19 cellular contexts compared by ENCODE assay signal in genomic region chr14:33643782-33644181, GRCh38.
DNase-seq lines count a peak whose midpoint lies in the region; ATAC-seq and TF ChIP-seq lines count a peak whose summit lies in the region.
"Had no signal": no experiment of that assay in that cellular context is flagged by ENCODE, and none has a peak within 500 bp of the region (broad histone marks: within the 10 kb centered on the region; RNA-seq: fewer than 3 reads in every experiment).

No MANE protein-coding gene starts in this region.

- H4K8ac ChIP-seq in trophoblast cell (ENCODE audit: low read depth, low read length), result no peak overlapping the region

- peaks cover 2% of the 10 kb centered on the region for H3K9me3 Mint-ChIP-seq in neural crest cell
- peaks cover 2 to 6% of the 10 kb centered on the region in 2 donors for H3K9me3 Mint-ChIP-seq in effector memory CD8-positive, alpha-beta T cell

- H3K18ac ChIP-seq in trophoblast cell (ENCODE audit: low read length), result no peak overlapping the region

- peaks cover 22% of the 10 kb centered on the region for H3K4me1 ChIP-seq in Karpas-422 (ENCODE audit: low read length)
- peaks cover 26% of the 10 kb centered on the region for H3K4me1 ChIP-seq in ectodermal cell (ENCODE audit: control insufficient read depth, insufficient read depth, low read length)
- H3K4me1 ChIP-seq in trophoblast cell (ENCODE audit: control insufficient read depth in 1 of 2, insufficient read depth in 2 of 2, low read length in 2 of 2), result no peaks in the 10 kb centered on the region
- H3K4me1 ChIP-seq: BE2C had no signal

- H3K36me3 ChIP-seq in Karpas-422 (ENCODE audit: insufficient read depth, low read length) (no peaks in the 10 kb centered on the region), ectodermal cell (ENCODE audit: control insufficient read depth, insufficient read depth, low read length) (no peaks in the 10 kb centered on the region), trophoblast cell (ENCODE audit: control insufficient read depth in 1 of 2, insufficient read depth in 2 of 2, low read length in 2 of 2) (no peaks in the 10 kb centered on the region)
- H3K36me3 ChIP-seq: BE2C, HAP-1 had no signal

- H3K36me3 Mint-ChIP-seq in neural crest cell (ENCODE audit: low read depth), result no peaks in the 10 kb centered on the region
- H3K36me3 Mint-ChIP-seq in effector memory CD8-positive, alpha-beta T cell (ENCODE audit: insufficient read depth), result no peaks in the 10 kb centered on the region
- H3K36me3 Mint-ChIP-seq: CD4-positive, CD25-positive, alpha-beta regulatory T cell; CD8-positive, alpha-beta memory T cell; IgD-negative memory B cell had no signal

- 100% methylated on average over 2 of the region's 2 CpGs; no CpG with 5 or more reads in 1 of the 2 experiments for WGBS in ectodermal cell, 2 experiments
- no CpG with 5 or more reads among the region's 2 CpGs for WGBS in trophoblast cell (ENCODE audit: extremely low coverage, insufficient coverage, insufficient read length)

- H3K79me1 ChIP-seq in trophoblast cell (ENCODE audit: low read length), result no peaks in the 10 kb centered on the region

- no peak for ATAC-seq in effector memory CD8-positive, alpha-beta T cell (replicated peaks)
- ATAC-seq: HepG2 had no signal

- H2AFZ ChIP-seq in Karpas-422 (ENCODE audit: low read length), result 0 out of 2 replicates have a peak overlapping the region, but pooled peaks have one; percentile 34
- H2AFZ ChIP-seq in trophoblast cell (ENCODE audit: insufficient read depth, low read length, poor library complexity), result no peak overlapping the region

- no peak overlapping the region for H3K27ac ChIP-seq in Karpas-422 (ENCODE audit: low read length)
- H3K27ac ChIP-seq in ectodermal cell (ENCODE audit: insufficient read depth, low read depth, low read length, poor library complexity, severe bottlenecking), result peak overlapping the region; percentile 28
- H3K27ac ChIP-seq in trophoblast cell (ENCODE audit: low read depth, low read length), result no peak overlapping the region

- H3K4me3 Mint-ChIP-seq in neural crest cell, result peak overlapping the region; percentile 61
- no peak overlapping the region for H3K4me3 Mint-ChIP-seq in effector memory CD8-positive, alpha-beta T cell
- H3K4me3 Mint-ChIP-seq: CD4-positive, CD25-positive, alpha-beta regulatory T cell; CD8-positive, alpha-beta memory T cell; IgD-negative memory B cell had no signal

- no peaks in the 10 kb centered on the region for H4K20me1 ChIP-seq in Karpas-422 (ENCODE audit: insufficient read depth, low read depth, low read length)

- no peaks in the 10 kb centered on the region for H3K9me2 ChIP-seq in Karpas-422 (replicated peaks; ENCODE audit: insufficient read depth, low read length)

- H3K14ac ChIP-seq in trophoblast cell (ENCODE audit: low read length), result no peak overlapping the region

- no peaks in the 10 kb centered on the region for H3K79me2 ChIP-seq in Karpas-422 (ENCODE audit: low read length)
- no peaks in the 10 kb centered on the region for H3K79me2 ChIP-seq in trophoblast cell (ENCODE audit: control insufficient read depth, insufficient read depth, low read length, poor library complexity)

- H3K9me3 ChIP-seq in Karpas-422 (ENCODE audit: low read length), result no peaks in the 10 kb centered on the region
- no peaks in the 10 kb centered on the region for H3K9me3 ChIP-seq in ectodermal cell (ENCODE audit: control insufficient read depth, low read length)
- H3K9me3 ChIP-seq in trophoblast cell (ENCODE audit: insufficient read depth, low read depth, low read length), result no peaks in the 10 kb centered on the region
- H3K9me3 ChIP-seq: BE2C, HAP-1 had no signal

- no peak for DNase-seq in Karpas-422
- DNase-seq in neural crest cell (ENCODE audit: low read depth, low spot score), result no peak
- DNase-seq in trophoblast cell, result no peak
- no peak for DNase-seq in effector memory CD8-positive, alpha-beta T cell
- DNase-seq in NCI-H510A treated with DMSO at 0.1 percent for 48 hours (lab: John Stamatoyannopoulos, UW), result no peak
- DNase-seq: ACHN; BE2C; C1 segment of cervical spinal cord; CD4-positive, CD25-positive, alpha-beta regulatory T cell; CD8-positive, alpha-beta memory T cell; COR-L47; DMS 273 treated with DMSO at 0.1 percent for 48 hours; DMS53; DND-41; EL had no signal

- H3K23ac ChIP-seq in trophoblast cell (ENCODE audit: low read length), result no peak overlapping the region

- H3K4ac ChIP-seq in trophoblast cell (ENCODE audit: low read depth, low read length), result no peak overlapping the region

- H3K27me3 ChIP-seq in Karpas-422 (ENCODE audit: low read length), result no peaks in the 10 kb centered on the region
- no peaks in the 10 kb centered on the region for H3K27me3 ChIP-seq in ectodermal cell (ENCODE audit: control insufficient read depth, insufficient read depth, low read length, poor library complexity, severe bottlenecking)
- H3K27me3 ChIP-seq in trophoblast cell (ENCODE audit: insufficient read depth, low read length), result no peaks in the 10 kb centered on the region
- H3K27me3 ChIP-seq: BE2C had no signal

- H3K4me1 Mint-ChIP-seq in neural crest cell, result peaks cover 38% of the 10 kb centered on the region
- H3K4me1 Mint-ChIP-seq in effector memory CD8-positive, alpha-beta T cell (ENCODE audit: low read depth in 2 of 2), result no peaks in the 10 kb centered on the region
- H3K4me1 Mint-ChIP-seq: CD4-positive, CD25-positive, alpha-beta regulatory T cell; CD8-positive, alpha-beta memory T cell; IgD-negative memory B cell had no signal

- H3K27me3 Mint-ChIP-seq in neural crest cell (ENCODE audit: low read depth), result no peaks in the 10 kb centered on the region
- no peaks in the 10 kb centered on the region for H3K27me3 Mint-ChIP-seq in effector memory CD8-positive, alpha-beta T cell
- H3K27me3 Mint-ChIP-seq: CD8-positive, alpha-beta memory T cell; IgD-negative memory B cell had no signal

- H2BK5ac ChIP-seq in trophoblast cell (ENCODE audit: low read depth, low read length, poor library complexity), result no peak overlapping the region

- H2AK5ac ChIP-seq in trophoblast cell (ENCODE audit: low read length), result no peak overlapping the region

- H2BK120ac ChIP-seq in trophoblast cell (ENCODE audit: insufficient read depth, low read length, poor library complexity), result no peak overlapping the region

- H4K91ac ChIP-seq in trophoblast cell (ENCODE audit: low read depth, low read length), result no peak overlapping the region

- no peak overlapping the region for H3K9ac ChIP-seq in Karpas-422 (ENCODE audit: low read length)
- no peak overlapping the region for H3K9ac ChIP-seq in trophoblast cell (ENCODE audit: low read length)

- peak overlapping the region; percentile 37 for H3K4me2 ChIP-seq in Karpas-422 (ENCODE audit: low read depth, low read length, poor library complexity, severe bottlenecking)
- no peak overlapping the region for H3K4me2 ChIP-seq in trophoblast cell (ENCODE audit: low read length)

- H2BK12ac ChIP-seq in trophoblast cell (ENCODE audit: low read length), result no peak overlapping the region

- no peak overlapping the region for H4K12ac ChIP-seq in trophoblast cell (ENCODE audit: low read depth, low read length)

- peak overlapping the region; percentile 15 for H3K27ac Mint-ChIP-seq in neural crest cell (ENCODE audit: unreplicated experiment)
- no peak overlapping the region for H3K27ac Mint-ChIP-seq in effector memory CD8-positive, alpha-beta T cell
- H3K27ac Mint-ChIP-seq: CD4-positive, CD25-positive, alpha-beta regulatory T cell; CD8-positive, alpha-beta memory T cell; IgD-negative memory B cell had no signal

- H3K4me3 ChIP-seq in Karpas-422 (ENCODE audit: low read length) (no peak overlapping the region), ectodermal cell (ENCODE audit: insufficient read depth, low read depth, low read length) (no peak overlapping the region), trophoblast cell (ENCODE audit: low read depth, low read length) (no peak overlapping the region)
- H3K4me3 ChIP-seq: HAP-1 had no signal

- no peak for TF ChIP-seq CTCF in neural crest cell (conservative IDR thresholded peaks at IDR 0.05)
